In genomic region chr6:46638650-46639049, GRCh38 we compare ENCODE assay signal across 1 cellular context.
TF ChIP-seq lines count a peak whose summit lies in the region.

No MANE protein-coding gene starts in this region.

TF ChIP-seq in GM23338, 12 proteins besides CTCF, POLR2A, EP300 and RAD21:
- no peak for TF ChIP-seq ETS1 (IDR thresholded peaks at IDR 0.05)
- TF ChIP-seq ZNF331 (CRISPR knock-in tag; IDR thresholded peaks at IDR 0.05; ENCODE audit: low read depth): no peak
- no peak for TF ChIP-seq JUNB (IDR thresholded peaks at IDR 0.05; ENCODE audit: unreplicated experiment)
